ENCODE assay signal across 16 cellular contexts in the genomic region with DNA sequence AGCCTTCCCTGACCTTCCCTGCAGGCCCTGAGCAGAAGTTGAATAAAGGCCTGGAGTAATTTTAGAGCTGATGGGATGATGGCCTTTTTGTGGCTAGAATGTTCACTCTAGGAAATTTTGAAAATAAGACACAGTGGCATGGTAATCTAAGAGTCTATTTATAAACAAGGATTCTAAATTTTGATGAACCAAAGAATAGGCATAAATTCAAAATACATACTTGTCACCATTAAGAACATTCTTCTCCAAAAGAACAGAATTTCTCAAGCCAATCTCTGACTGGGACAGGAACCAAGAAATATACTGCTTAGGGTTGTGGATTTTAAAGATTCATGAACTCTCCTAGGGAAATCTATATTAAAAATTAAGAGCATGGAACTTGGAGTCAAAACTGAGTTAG.
DNase-seq lines count a peak whose midpoint lies in the region; ATAC-seq and TF ChIP-seq lines count a peak whose summit lies in the region.
"Had no signal": no experiment of that assay in that cellular context is flagged by ENCODE, and none has a peak within 500 bp of the region (broad histone marks: within the 10 kb centered on the region; RNA-seq: fewer than 3 reads in every experiment).

No MANE protein-coding gene starts in this region.

- H3K9me3 ChIP-seq in adipocyte (ENCODE audit: control insufficient read depth, low read length) (no peaks in the 10 kb centered on the region), lower lobe of right lung (no peaks in the 10 kb centered on the region)
- H3K9me3 ChIP-seq: HAP-1 had no signal

- peaks cover 27% of the 10 kb centered on the region for H3K4me1 Mint-ChIP-seq in osteocyte (ENCODE audit: unreplicated experiment)
- H3K4me1 Mint-ChIP-seq: IgD-negative memory B cell had no signal

- TF ChIP-seq CTCF in osteocyte (IDR thresholded peaks at IDR 0.05) (no peak), lower lobe of right lung (IDR thresholded peaks at IDR 0.05) (no peak)

- ATAC-seq in HG02840 (IDR thresholded peaks at IDR 0.05; ENCODE audit: low FRiP score, unreplicated experiment) (no peak), HG03039 (IDR thresholded peaks at IDR 0.05; ENCODE audit: unreplicated experiment) (no peak), lower lobe of right lung (no peak)
- ATAC-seq: HepG2 had no signal

- DNase-seq in adipocyte (ENCODE audit: low read depth), result peak; percentile 43
- peak; percentile 56 for DNase-seq in fibroblast of peridontal ligament (ENCODE audit: extremely low read depth)
- DNase-seq in osteocyte (ENCODE audit: extremely low spot score, unreplicated experiment), result no peak
- DNase-seq in lower lobe of right lung, result no peak
- DNase-seq: ACHN; CD4-positive, alpha-beta T cell; DMS153; DMS79; GDM1; GM23248 had no signal

- no peak overlapping the region for H3K9ac ChIP-seq in adipocyte (ENCODE audit: low read length)
- H3K9ac ChIP-seq: GM23248 had no signal

- H3K4me3 Mint-ChIP-seq in osteocyte (ENCODE audit: unreplicated experiment), result no peak overlapping the region
- H3K4me3 Mint-ChIP-seq: CD4-positive, alpha-beta T cell; IgD-negative memory B cell had no signal

- no peaks in the 10 kb centered on the region for H3K27me3 Mint-ChIP-seq in osteocyte (ENCODE audit: unreplicated experiment)
- H3K27me3 Mint-ChIP-seq: CD4-positive, alpha-beta T cell; IgD-negative memory B cell had no signal

- H3K4me3 ChIP-seq in adipocyte (ENCODE audit: low read length), result no peak overlapping the region
- H3K4me3 ChIP-seq in lower lobe of right lung, result no peak overlapping the region
- H3K4me3 ChIP-seq: GM23248, HAP-1 had no signal

- peaks cover 13% of the 10 kb centered on the region for H3K4me1 ChIP-seq in adipocyte (ENCODE audit: control insufficient read depth, insufficient read depth, low read length)
- no peaks in the 10 kb centered on the region for H3K4me1 ChIP-seq in lower lobe of right lung
- H3K4me1 ChIP-seq: HAP-1 had no signal

- H3K36me3 ChIP-seq in adipocyte (ENCODE audit: control insufficient read depth, insufficient read depth, low read length, severe bottlenecking) (no peaks in the 10 kb centered on the region), lower lobe of right lung (no peaks in the 10 kb centered on the region)
- H3K36me3 ChIP-seq: HAP-1 had no signal

- no peaks in the 10 kb centered on the region for H3K36me3 Mint-ChIP-seq in osteocyte (ENCODE audit: unreplicated experiment)
- H3K36me3 Mint-ChIP-seq: IgD-negative memory B cell had no signal

- H3K9me3 Mint-ChIP-seq in osteocyte (ENCODE audit: unreplicated experiment), result no peaks in the 10 kb centered on the region
- H3K9me3 Mint-ChIP-seq: CD4-positive, alpha-beta T cell; IgD-negative memory B cell had no signal

- no peaks in the 10 kb centered on the region for H3K27me3 ChIP-seq in adipocyte (replicated peaks; ENCODE audit: control insufficient read depth, insufficient read depth, low read length)
- H3K27me3 ChIP-seq in lower lobe of right lung (ENCODE audit: low read depth), result no peaks in the 10 kb centered on the region

- intact Hi-C loops in lower lobe of right lung (cut with DNase I), result no loop called here

- H3K27ac ChIP-seq in lower lobe of right lung, result no peak overlapping the region
- H3K27ac ChIP-seq: C4-2B, GM23248 had no signal

- H3K27ac Mint-ChIP-seq in osteocyte (ENCODE audit: unreplicated experiment), result peak overlapping the region; percentile 29
- H3K27ac Mint-ChIP-seq: CD4-positive, alpha-beta T cell; IgD-negative memory B cell had no signal

Comparison
In these comparisons a context has a peak if more than half of its experiments do, and no peak if none do; other contexts are left out.
1. DNase-seq: peak in adipocyte (single experiment) and fibroblast of peridontal ligament (single experiment); none in osteocyte (single experiment) and lower lobe of right lung (single experiment).